ENCODE assay signal across 21 cellular contexts in genomic region chr4:3699678-3700077, GRCh38.
"Had no signal": no experiment of that assay in that cellular context is flagged by ENCODE, and none has a peak within 500 bp of the region (broad histone marks: within the 10 kb centered on the region; RNA-seq: fewer than 3 reads in every experiment).

No MANE protein-coding gene starts in this region.

- H3K9me3 Mint-ChIP-seq: T-helper 2 cell treated with Interferon-gamma antibody and Interleukin-4, amounts not matched to agents 5 μg/mL and 100 μg/mL, for 36 hours had no signal

- H3K4me1 Mint-ChIP-seq: activated naive CD8-positive, alpha-beta T cell treated with anti-CD3 and anti-CD28 coated beads for 36 hours; stimulated activated effector memory CD8-positive, alpha-beta T cell treated with anti-CD3 and anti-CD28 coated beads, Interleukin-12 subunit alpha, Interleukin-12 subunit beta, amount 100 ng/mL, for 72 hours; T-cell had no signal

- H3K36me3 Mint-ChIP-seq: activated naive CD8-positive, alpha-beta T cell treated with anti-CD3 and anti-CD28 coated beads for 36 hours; stimulated activated effector memory CD8-positive, alpha-beta T cell treated with anti-CD3 and anti-CD28 coated beads, Interleukin-12 subunit alpha, Interleukin-12 subunit beta, amount 100 ng/mL, for 72 hours had no signal

- H3K27me3 ChIP-seq: brain microvascular endothelial cell had no signal

- DNase-seq: activated CD4-positive, alpha-beta T cell treated with anti-CD3 and anti-CD28 coated beads for 4 hours; activated CD4-positive, alpha-beta T cell treated with anti-CD3 and anti-CD28 coated beads, Interleukin-2, amount 50 U/mL, for 4 hours; activated naive CD4-positive, alpha-beta T cell; activated naive CD8-positive, alpha-beta T cell treated with anti-CD3 and anti-CD28 coated beads for 36 hours; activated T-cell treated with anti-CD3 and anti-CD28 coated beads for 4 hours; activated T-cell treated with anti-CD3 and anti-CD28 coated beads, Interleukin-2, amount 50 U/mL, for 72 hours; brain microvascular endothelial cell; caudate nucleus; hippocampal formation; stimulated activated CD4-positive, alpha-beta T cell treated with anti-CD3 and anti-CD28 coated beads, Interleukin-4, amount 100 ng/mL, for 24 hours; stomach; T-cell; transverse colon had no signal

- H3K4me3 ChIP-seq: lung, skin epidermis, stomach, transverse colon had no signal

- H3K36me3 ChIP-seq: brain microvascular endothelial cell, neutrophil, stomach, transverse colon had no signal

- H3K27ac Mint-ChIP-seq: activated naive CD8-positive, alpha-beta T cell treated with anti-CD3 and anti-CD28 coated beads for 36 hours; activated T-cell treated with anti-CD3 and anti-CD28 coated beads, Interleukin-2, amount 50 U/mL, for 72 hours; nephron; progenitor cell of endocrine pancreas; stimulated activated effector memory CD8-positive, alpha-beta T cell treated with anti-CD3 and anti-CD28 coated beads, Interleukin-12 subunit alpha, Interleukin-12 subunit beta, amount 100 ng/mL, for 72 hours; T-cell; T-helper 2 cell treated with Interferon-gamma antibody and Interleukin-4, amounts not matched to agents 5 μg/mL and 100 μg/mL, for 36 hours had no signal

- H3K4me1 ChIP-seq: stomach, transverse colon had no signal

- H3K9me3 ChIP-seq: neutrophil, transverse colon had no signal

- H3K27ac ChIP-seq: brain microvascular endothelial cell, neutrophil, skin epidermis, stomach, transverse colon had no signal

- H3K4me3 Mint-ChIP-seq: activated naive CD8-positive, alpha-beta T cell treated with anti-CD3 and anti-CD28 coated beads for 36 hours; activated T-cell treated with anti-CD3 and anti-CD28 coated beads, Interleukin-2, amount 50 U/mL, for 72 hours; nephron; stimulated activated effector memory CD8-positive, alpha-beta T cell treated with anti-CD3 and anti-CD28 coated beads, Interleukin-12 subunit alpha, Interleukin-12 subunit beta, amount 100 ng/mL, for 72 hours; T-cell; T-helper 2 cell treated with Interferon-gamma antibody and Interleukin-4, amounts not matched to agents 5 μg/mL and 100 μg/mL, for 36 hours had no signal

- ATAC-seq: activated T-cell treated with anti-CD3 and anti-CD28 coated beads, Interleukin-2, amount 50 U/mL, for 72 hours; sciatic nerve; stimulated activated effector memory CD8-positive, alpha-beta T cell treated with anti-CD3 and anti-CD28 coated beads, Interleukin-12 subunit alpha, Interleukin-12 subunit beta, amount 100 ng/mL, for 72 hours; T-cell had no signal
